2 cellular contexts compared by ENCODE assay signal in the genomic region with DNA sequence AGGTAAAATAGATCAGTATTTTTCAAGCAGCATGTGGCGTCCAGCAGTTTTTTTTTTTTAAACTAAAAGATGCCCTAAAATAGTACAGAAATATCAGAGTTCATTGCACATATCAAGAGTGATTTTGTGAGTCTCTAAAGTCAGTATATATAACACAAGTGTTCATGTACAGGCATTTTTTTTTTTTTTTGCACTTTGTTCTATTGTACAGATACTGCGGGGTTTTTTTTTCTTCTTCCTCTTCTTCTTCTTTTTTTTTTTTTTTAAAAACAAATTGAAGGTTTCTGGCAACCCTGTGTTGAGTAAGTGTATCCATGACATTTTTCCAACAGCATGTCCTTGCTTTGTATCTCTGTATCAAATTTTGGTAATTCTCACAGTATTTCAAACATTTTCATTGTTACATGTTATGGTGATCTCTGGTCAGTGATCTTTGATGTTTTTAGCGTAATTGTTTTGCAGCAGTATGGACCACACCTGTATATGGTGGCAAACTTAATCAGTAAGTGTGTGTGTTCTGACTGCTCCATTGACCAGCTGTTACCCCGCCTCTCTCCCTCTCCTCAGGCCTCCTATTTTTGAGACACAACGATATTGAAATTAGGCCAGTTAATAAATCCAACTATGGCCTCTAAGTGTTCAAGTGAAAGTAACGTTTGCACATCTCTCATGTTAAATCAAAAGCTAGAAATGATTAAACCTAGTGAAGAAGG.
TF ChIP-seq lines count a peak whose summit lies in the region.

No MANE protein-coding gene starts in this region.

TF ChIP-seq in A549, 52 proteins besides CTCF, POLR2A, EP300 and RAD21:
- TF ChIP-seq NPAS2 (CRISPR knock-in tag; IDR thresholded peaks at IDR 0.05; ENCODE audit: borderline replicate concordance) = no peak
- TF ChIP-seq CBX8 (IDR thresholded peaks at IDR 0.05) = no peak
- TF ChIP-seq RNF2 (IDR thresholded peaks at IDR 0.05; ENCODE audit: borderline replicate concordance, low read depth) = no peak
- TF ChIP-seq CBX2 (IDR thresholded peaks at IDR 0.05; ENCODE audit: borderline replicate concordance, low read depth) = no peak
- no peak for TF ChIP-seq HEYL (CRISPR knock-in tag; IDR thresholded peaks at IDR 0.05)
- no peak for TF ChIP-seq RARB (CRISPR knock-in tag; IDR thresholded peaks at IDR 0.05)
- TF ChIP-seq, protein P1, sequence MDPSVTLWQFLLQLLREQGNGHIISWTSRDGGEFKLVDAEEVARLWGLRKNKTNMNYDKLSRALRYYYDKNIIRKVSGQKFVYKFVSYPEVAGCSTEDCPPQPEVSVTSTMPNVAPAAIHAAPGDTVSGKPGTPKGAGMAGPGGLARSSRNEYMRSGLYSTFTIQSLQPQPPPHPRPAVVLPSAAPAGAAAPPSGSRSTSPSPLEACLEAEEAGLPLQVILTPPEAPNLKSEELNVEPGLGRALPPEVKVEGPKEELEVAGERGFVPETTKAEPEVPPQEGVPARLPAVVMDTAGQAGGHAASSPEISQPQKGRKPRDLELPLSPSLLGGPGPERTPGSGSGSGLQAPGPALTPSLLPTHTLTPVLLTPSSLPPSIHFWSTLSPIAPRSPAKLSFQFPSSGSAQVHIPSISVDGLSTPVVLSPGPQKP (IDR thresholded peaks at IDR 0.05; ENCODE audit: low read depth, low read length) = no peak
- no peak for TF ChIP-seq TFCP2L1 (CRISPR knock-in tag; IDR thresholded peaks at IDR 0.05)
- no peak for TF ChIP-seq KDM5A (IDR thresholded peaks at IDR 0.05)
- TF ChIP-seq CEBPB (IDR thresholded peaks at IDR 0.05) = no peak
- no peak for TF ChIP-seq TP53 (CRISPR knock-in tag; IDR thresholded peaks at IDR 0.05)
- TF ChIP-seq, protein P2, sequence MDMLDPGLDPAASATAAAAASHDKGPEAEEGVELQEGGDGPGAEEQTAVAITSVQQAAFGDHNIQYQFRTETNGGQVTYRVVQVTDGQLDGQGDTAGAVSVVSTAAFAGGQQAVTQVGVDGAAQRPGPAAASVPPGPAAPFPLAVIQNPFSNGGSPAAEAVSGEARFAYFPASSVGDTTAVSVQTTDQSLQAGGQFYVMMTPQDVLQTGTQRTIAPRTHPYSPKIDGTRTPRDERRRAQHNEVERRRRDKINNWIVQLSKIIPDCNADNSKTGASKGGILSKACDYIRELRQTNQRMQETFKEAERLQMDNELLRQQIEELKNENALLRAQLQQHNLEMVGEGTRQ (IDR thresholded peaks at IDR 0.05) = no peak
- TF ChIP-seq ZC3H11A (IDR thresholded peaks at IDR 0.05) = no peak
- no peak for TF ChIP-seq ZSCAN20 (CRISPR knock-in tag; IDR thresholded peaks at IDR 0.05)
- TF ChIP-seq HDAC2 (IDR thresholded peaks at IDR 0.05) = no peak
- TF ChIP-seq JUNB (IDR thresholded peaks at IDR 0.05) = no peak
TF ChIP-seq in A549: peak in this region for 0.

TF ChIP-seq in IMR-90, 13 proteins besides CTCF, POLR2A, EP300 and RAD21:
- TF ChIP-seq CHD1 (IDR thresholded peaks at IDR 0.05; ENCODE audit: low read depth, low read length) (no peak), MXI1 (IDR thresholded peaks at IDR 0.05; ENCODE audit: borderline replicate concordance, low read depth, low read length) (no peak), CEBPB (IDR thresholded peaks at IDR 0.05; ENCODE audit: low read depth, low read length) (no peak), SMC3 (IDR thresholded peaks at IDR 0.05; ENCODE audit: low read depth, low read length) (no peak), FOS (IDR thresholded peaks at IDR 0.05; ENCODE audit: low read depth, low read length) (no peak), MAFK (IDR thresholded peaks at IDR 0.05; ENCODE audit: low read depth, low read length) (no peak), MAZ (IDR thresholded peaks at IDR 0.05; ENCODE audit: borderline replicate concordance, low read depth, low read length) (no peak), BHLHE40 (IDR thresholded peaks at IDR 0.05; ENCODE audit: low read depth, low read length) (no peak), RCOR1 (IDR thresholded peaks at IDR 0.05; ENCODE audit: insufficient replicate concordance, low read length) (no peak), NFE2L2 (IDR thresholded peaks at IDR 0.05; ENCODE audit: low read depth, low read length) (no peak), RFX5 (IDR thresholded peaks at IDR 0.05; ENCODE audit: low read depth, low read length) (no peak)
- TF ChIP-seq, protein P1 (IDR thresholded peaks at IDR 0.05; ENCODE audit: borderline replicate concordance, low read depth, low read length) = no peak
- TF ChIP-seq, protein P2 (IDR thresholded peaks at IDR 0.05; ENCODE audit: low read depth, low read length) = no peak
TF ChIP-seq in IMR-90: peak in this region for 0.
